In genomic region chr3:4978259-4978965, GRCh38 we compare ENCODE assay signal across 8 cellular contexts. TPM values are rescaled to one million over a fixed set of nuclear protein-coding genes. Genes with fewer than 3 reads are reported as not detected.
DNase-seq lines count a peak whose midpoint lies in the region; ATAC-seq, FAIRE-seq and TF ChIP-seq lines count a peak whose summit lies in the region.

No MANE protein-coding gene starts in this region.

- ATAC-seq in GM21360 (IDR thresholded peaks at IDR 0.05; ENCODE audit: unreplicated experiment) (peak; percentile 37), PC-3 (peak; percentile 65), natural killer cell (peak; percentile 44 to 66 (median 55))
- ATAC-seq in stimulated activated naive CD8-positive, alpha-beta T cell treated with anti-CD3 and anti-CD28 coated beads, Interleukin-15, Interleukin-2, amounts not matched to agents 100 U/mL and 50 U/mL, for 24 hours, result peak; percentile 53

- TF ChIP-seq CTCF in D721Med (IDR thresholded peaks at IDR 0.05; ENCODE audit: insufficient read depth, missing control alignments) (no peak), PC-3 (conservative IDR thresholded peaks at IDR 0.05; ENCODE audit: low read depth, low read length) (no peak), fibroblast of mammary gland (conservative IDR thresholded peaks at IDR 0.05; ENCODE audit: control insufficient read depth, insufficient read depth, low read depth, low read length) (no peak), natural killer cell (IDR thresholded peaks at IDR 0.05) (no peak)

- H3K36me3 ChIP-seq in PC-3 (ENCODE audit: low read depth, low read length), result peaks cover 31% of the 10 kb centered on the region

- H3K4me3 ChIP-seq in PC-3 (ENCODE audit: low read length) (peak overlapping the region; percentile 69), fibroblast of mammary gland (ENCODE audit: control insufficient read depth, low read depth, low read length) (peak overlapping the region; percentile 56)

- peak overlapping the region; percentile 100 for H3K27ac Mint-ChIP-seq in activated T-helper 2 cell treated with anti-CD3 and anti-CD28 coated beads, Interferon-gamma antibody, Interleukin-2, Interleukin-4, amounts not matched to agents 10 μg/mL and 5 μg/mL and 100 μg/mL, durations not matched to agents 14 hours and 24 hours and 36 hours
- H3K27ac Mint-ChIP-seq in natural killer cell, result peak overlapping the region; percentile 98 to 100

- BruUV-seq in PC-3 (replicated peaks; lab: Mats Ljungman, UMichigan), result no TSS peak

- no peak for FAIRE-seq in D721Med (lab: Jason Lieb, UNC)

- peak overlapping the region; percentile 95 for H3K27ac ChIP-seq in PC-3 (ENCODE audit: low read length)

- peaks cover 2% of the 10 kb centered on the region for H3K9me3 Mint-ChIP-seq in activated T-helper 2 cell treated with anti-CD3 and anti-CD28 coated beads, Interferon-gamma antibody, Interleukin-2, Interleukin-4, amounts not matched to agents 10 μg/mL and 5 μg/mL and 100 μg/mL, durations not matched to agents 14 hours and 24 hours and 36 hours
- H3K9me3 Mint-ChIP-seq in natural killer cell, result no peaks in the 10 kb centered on the region

- peak; percentile 82 for DNase-seq in D721Med (ENCODE audit: insufficient read length, low spot score)
- peak; percentile 82 for DNase-seq in HT-29 (ENCODE audit: low spot score)
- peak; percentile 98 for DNase-seq in PC-3
- DNase-seq in activated T-helper 2 cell treated with anti-CD3 and anti-CD28 coated beads, Interferon-gamma antibody, Interleukin-2, Interleukin-4, amounts not matched to agents 10 μg/mL and 5 μg/mL and 100 μg/mL, durations not matched to agents 14 hours and 24 hours and 36 hours (ENCODE audit: low spot score), result peak; percentile 84
- peak; percentile 98 for DNase-seq in fibroblast of mammary gland (ENCODE audit: low read depth)
- DNase-seq in natural killer cell, result peak; percentile 85
- DNase-seq in stimulated activated naive CD8-positive, alpha-beta T cell treated with anti-CD3 and anti-CD28 coated beads, Interleukin-15, Interleukin-2, amounts not matched to agents 100 U/mL and 50 U/mL, for 24 hours, result peak; percentile 97

- intact Hi-C loops in PC-3 (cut with micrococcal nuclease) (loop anchor here (1.0 to 5.0 kb wide), 8 partner anchors 27 to 321 kb away; partner anchors contain the start of gene ARL8B), natural killer cell (cut with micrococcal nuclease) (loop anchor here (1.0 to 10.0 kb wide), 2 partner anchors 89 to 474 kb away; no protein-coding TSS in a partner anchor)
- intact Hi-C loops in activated T-helper 2 cell treated with anti-CD3 and anti-CD28 coated beads, Interferon-gamma antibody, Interleukin-2, Interleukin-4, amounts not matched to agents 10 μg/mL and 5 μg/mL and 100 μg/mL, durations not matched to agents 14 hours and 24 hours and 36 hours (cut with micrococcal nuclease), result loop anchor here (1.0 to 5.0 kb wide), 8 partner anchors 24 to 628 kb away; partner anchors contain the start of genes ARL8B, EDEM1 and ITPR1

- peak overlapping the region; percentile 94 for H3K4me2 ChIP-seq in PC-3 (ENCODE audit: low read length)

- peak overlapping the region; percentile 95 for H3K9ac ChIP-seq in PC-3 (ENCODE audit: low read length)

- H3K27me3 Mint-ChIP-seq in activated T-helper 2 cell treated with anti-CD3 and anti-CD28 coated beads, Interferon-gamma antibody, Interleukin-2, Interleukin-4, amounts not matched to agents 10 μg/mL and 5 μg/mL and 100 μg/mL, durations not matched to agents 14 hours and 24 hours and 36 hours (ENCODE audit: low read depth), result no peaks in the 10 kb centered on the region
- no peaks in the 10 kb centered on the region for H3K27me3 Mint-ChIP-seq in natural killer cell (ENCODE audit: low read depth in 2 of 2)

- no peaks in the 10 kb centered on the region for H3K9me3 ChIP-seq in PC-3 (ENCODE audit: low read length)

- H3K36me3 Mint-ChIP-seq in activated T-helper 2 cell treated with anti-CD3 and anti-CD28 coated beads, Interferon-gamma antibody, Interleukin-2, Interleukin-4, amounts not matched to agents 10 μg/mL and 5 μg/mL and 100 μg/mL, durations not matched to agents 14 hours and 24 hours and 36 hours (ENCODE audit: low read depth), result peaks cover 54% of the 10 kb centered on the region
- peaks cover 33% of the 10 kb centered on the region for H3K36me3 Mint-ChIP-seq in natural killer cell

- POLR2A ChIA-PET in PC-3 (lab: Charles Lee; ENCODE audit: unreplicated experiment), result interaction anchor here (0.6 to 4.0 kb wide), 15 partner anchors 9 to 861 kb away, joined by 3 to 32 read pairs (median 4); no protein-coding TSS in a partner anchor

- H3K4me3 Mint-ChIP-seq in activated T-helper 2 cell treated with anti-CD3 and anti-CD28 coated beads, Interferon-gamma antibody, Interleukin-2, Interleukin-4, amounts not matched to agents 10 μg/mL and 5 μg/mL and 100 μg/mL, durations not matched to agents 14 hours and 24 hours and 36 hours (ENCODE audit: low read depth), result peak overlapping the region; percentile 87
- peak overlapping the region; percentile 99 for H3K4me3 Mint-ChIP-seq in natural killer cell

- H4K20me1 ChIP-seq in PC-3 (ENCODE audit: low read length), result peaks cover 36% of the 10 kb centered on the region

- peaks cover 41% of the 10 kb centered on the region for H3K79me2 ChIP-seq in PC-3 (ENCODE audit: low read length)

- H3K4me1 ChIP-seq in PC-3 (ENCODE audit: insufficient read depth, low read length), result peaks cover 29% of the 10 kb centered on the region

- H3K9me2 ChIP-seq in PC-3 (replicated peaks; ENCODE audit: low read length), result no peaks in the 10 kb centered on the region

- CTCF ChIA-PET in PC-3 (lab: Charles Lee), result interaction anchor here (0.6 to 2.1 kb wide), 10 partner anchors 14 to 267 kb away, joined by 3 to 15 read pairs (median 4); no protein-coding TSS in a partner anchor

- H3F3A ChIP-seq in PC-3 (ENCODE audit: low read length, unreplicated experiment), result peaks cover 4% of the 10 kb centered on the region

- no peaks in the 10 kb centered on the region for H3K27me3 ChIP-seq in PC-3 (ENCODE audit: low read length)

- peak overlapping the region; percentile 45 for H2AFZ ChIP-seq in PC-3 (ENCODE audit: low read length)

- peaks cover 34% of the 10 kb centered on the region for H3K4me1 Mint-ChIP-seq in activated T-helper 2 cell treated with anti-CD3 and anti-CD28 coated beads, Interferon-gamma antibody, Interleukin-2, Interleukin-4, amounts not matched to agents 10 μg/mL and 5 μg/mL and 100 μg/mL, durations not matched to agents 14 hours and 24 hours and 36 hours (ENCODE audit: low read depth)
- H3K4me1 Mint-ChIP-seq in natural killer cell, result peaks cover 61% of the 10 kb centered on the region in 2 donors

RNA-seq across cellular contexts. Expression of gene BHLHE40, which starts 0.8 kb away (rescaled TPM):
- 22.1 and 26.1 TPM in 2 replicates for total RNA-seq in HT-29 (2014; rRNA removed; shearing (Covaris generic))
- 255 and 256 TPM in 2 replicates for total RNA-seq in PC-3 (2014; rRNA removed)
- total RNA-seq in activated T-helper 2 cell treated with anti-CD3 and anti-CD28 coated beads, Interferon-gamma antibody, Interleukin-2, Interleukin-4, amounts not matched to agents 10 μg/mL and 5 μg/mL and 100 μg/mL, durations not matched to agents 14 hours and 24 hours and 36 hours, result 421 and 425 TPM in 2 replicates
- 100 to 1,000 TPM; 512 to 725 (median 719) TPM for total RNA-seq in natural killer cell

Comparison
In these comparisons a context has a peak if more than half of its experiments do, and no peak if none do; other contexts are left out.
1. Peak in every context shown above with its lines: DNase-seq, ATAC-seq, H3K4me3 ChIP-seq and H3K27ac ChIP-seq.